In genomic region chr9:91727972-91728371, GRCh38 we compare ENCODE assay signal across 8 cellular contexts.
"Had no signal": no experiment of that assay in that cellular context is flagged by ENCODE, and none has a peak within 500 bp of the region (broad histone marks: within the 10 kb centered on the region; RNA-seq: fewer than 3 reads in every experiment).

No MANE protein-coding gene starts in this region.

- H3K27me3 ChIP-seq: brain microvascular endothelial cell, thyroid gland had no signal

- H3K27ac ChIP-seq: brain microvascular endothelial cell, thyroid gland had no signal

- H3K4me1 ChIP-seq: thyroid gland had no signal

- H3K9me3 ChIP-seq: mucosa of descending colon, thyroid gland had no signal

- H3K36me3 ChIP-seq: brain microvascular endothelial cell had no signal

- H3K4me3 ChIP-seq: mucosa of descending colon, thyroid gland had no signal

- DNase-seq: activated gamma-delta T cell treated with Interleukin-2 at 50 U/mL for 16 hours; activated T-cell treated with anti-CD3 and anti-CD28 coated beads, Interleukin-2, amount 50 U/mL, for 1 hour; anterior cingulate cortex; effector CD8-positive, alpha-beta T cell; stimulated activated naive CD4-positive, alpha-beta T cell treated with Interleukin-2 at 50 U/mL for 16 hours had no signal
